Comparison of ENCODE assay signal across 16 cellular contexts in genomic region chr17:57264776-57265175, GRCh38.
"Had no signal": no experiment of that assay in that cellular context is flagged by ENCODE, and none has a peak within 500 bp of the region (broad histone marks: within the 10 kb centered on the region; RNA-seq: fewer than 3 reads in every experiment).

No MANE protein-coding gene starts in this region.

- DNase-seq: activated CD4-positive, alpha-beta T cell treated with anti-CD3 and anti-CD28 coated beads for 1 hour; activated CD4-positive, alpha-beta T cell treated with anti-CD3 and anti-CD28 coated beads, Interleukin-2, amount 50 U/mL, for 4 hours; activated naive CD4-positive, alpha-beta T cell treated with anti-CD3 and anti-CD28 coated beads for 36 hours; activated T-cell treated with anti-CD3 and anti-CD28 coated beads, Interleukin-2, amount 50 U/mL, for 1 hour; dorsolateral prefrontal cortex; foreskin fibroblast; head of caudate nucleus; immature natural killer cell; midbrain; ovary; T-helper 1 cell; T1000; thyroid gland; uterus had no signal

- ATAC-seq: stimulated activated effector memory CD8-positive, alpha-beta T cell treated with anti-CD3 and anti-CD28 coated beads, Interleukin-12 subunit alpha, Interleukin-12 subunit beta, amount 100 ng/mL, for 72 hours had no signal

- H3K4me1 ChIP-seq: uterus had no signal

- H3K36me3 ChIP-seq: ovary, uterus had no signal

- H3K9me3 ChIP-seq: ovary, thyroid gland, uterus had no signal

- H3K27ac ChIP-seq: ovary, thyroid gland, uterus had no signal

- H3K27me3 ChIP-seq: dorsolateral prefrontal cortex, ovary, thyroid gland, uterus had no signal

- H3K4me3 ChIP-seq: lung, ovary, thyroid gland, uterus had no signal
